In the genomic region with DNA sequence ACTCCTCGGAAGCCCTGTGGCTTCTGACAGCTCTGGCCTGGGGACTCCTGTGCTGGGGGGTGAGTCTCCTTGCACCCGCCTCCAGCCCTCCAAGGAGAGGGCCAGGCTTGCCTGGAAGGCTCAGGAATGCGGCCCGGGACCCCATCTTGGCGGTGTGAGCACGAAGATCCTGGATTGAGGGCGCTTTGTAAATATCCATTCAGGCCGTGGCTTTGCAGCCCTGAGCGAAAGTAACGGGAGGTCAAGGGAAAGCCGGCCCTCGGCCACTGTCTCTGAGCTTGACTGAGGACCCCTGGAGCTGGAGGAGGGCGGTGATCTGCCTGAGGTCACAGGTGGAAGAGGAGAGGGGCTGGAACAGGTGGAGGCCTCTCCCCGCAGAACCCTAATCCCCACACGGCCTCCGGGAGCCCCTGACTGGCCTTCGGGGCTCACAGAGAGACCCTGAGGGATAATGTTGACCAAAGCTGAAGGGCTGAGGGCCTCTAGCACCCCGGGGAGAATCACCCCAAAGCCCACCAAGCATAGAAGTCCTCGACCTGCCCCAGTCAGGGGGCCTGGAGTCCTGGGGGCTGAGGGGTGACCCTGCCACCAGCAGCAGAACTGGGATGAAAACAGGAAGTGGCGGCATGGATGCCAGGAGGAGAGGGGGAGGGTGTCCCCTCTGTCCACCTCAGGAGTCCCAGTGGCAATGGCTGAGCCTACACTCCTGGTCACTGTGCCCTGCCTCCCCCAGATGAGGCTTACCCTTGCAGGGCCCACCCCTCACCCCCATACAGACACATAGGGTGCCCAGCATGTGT, we compare ENCODE assay signal across 18 cellular contexts. TPM values are rescaled to one million over a fixed set of nuclear protein-coding genes. Genes with fewer than 3 reads are reported as not detected.
DNase-seq lines count a peak whose midpoint lies in the region; ATAC-seq, FAIRE-seq and TF ChIP-seq lines count a peak whose summit lies in the region.
"Had no signal": no experiment of that assay in that cellular context is flagged by ENCODE, and none has a peak within 500 bp of the region (broad histone marks: within the 10 kb centered on the region; RNA-seq: fewer than 3 reads in every experiment).

No MANE protein-coding gene starts in this region.

- no peak overlapping the region for H3K4me3 Mint-ChIP-seq in stimulated activated naive CD8-positive, alpha-beta T cell treated with anti-CD3 and anti-CD28 coated beads, Interleukin-15, amount 100 ng/mL, for 72 hours
- H3K4me3 Mint-ChIP-seq in glutamatergic neuron (ENCODE audit: unreplicated experiment): no peak overlapping the region
- H3K4me3 Mint-ChIP-seq: CD14-positive monocyte, HFFc6 had no signal

- H3K27me3 Mint-ChIP-seq in stimulated activated naive CD8-positive, alpha-beta T cell treated with anti-CD3 and anti-CD28 coated beads, Interleukin-15, amount 100 ng/mL, for 72 hours: no peaks in the 10 kb centered on the region
- peaks cover 7% of the 10 kb centered on the region for H3K27me3 Mint-ChIP-seq in glutamatergic neuron (ENCODE audit: unreplicated experiment)

- peaks cover 5 to 11% of the 10 kb centered on the region in 2 donors for H3K4me1 ChIP-seq in neuronal stem cell (ENCODE audit: control insufficient read depth in 2 of 2, insufficient read depth in 1 of 2, low read depth in 1 of 2, low read length in 2 of 2)
- H3K4me1 ChIP-seq: SJSA1 had no signal

- H3K27ac Mint-ChIP-seq in stimulated activated naive CD8-positive, alpha-beta T cell treated with anti-CD3 and anti-CD28 coated beads, Interleukin-15, amount 100 ng/mL, for 72 hours: no peak overlapping the region
- H3K27ac Mint-ChIP-seq in glutamatergic neuron (ENCODE audit: unreplicated experiment): no peak overlapping the region
- H3K27ac Mint-ChIP-seq: CD14-positive monocyte, HFFc6 had no signal

- peak overlapping the region; percentile 15 for H3K9ac ChIP-seq in neuronal stem cell (ENCODE audit: low read depth, low read length, poor library complexity)

- H3K79me1 ChIP-seq in neuronal stem cell (ENCODE audit: low read depth, low read length): peaks cover 4% of the 10 kb centered on the region

- no peaks in the 10 kb centered on the region for H3K36me3 ChIP-seq in neuronal stem cell (replicated peaks in 1 of 2; ENCODE audit: control insufficient read depth in 2 of 2, insufficient read depth in 2 of 2, low read length in 2 of 2)
- H3K36me3 ChIP-seq: SJSA1 had no signal

- H2AK5ac ChIP-seq in neuronal stem cell (ENCODE audit: low read depth, low read length): peak overlapping the region; percentile 79

- no peak overlapping the region for H3K4me2 ChIP-seq in neuronal stem cell (ENCODE audit: insufficient read depth, low read length, poor library complexity, severe bottlenecking)
- H3K4me2 ChIP-seq: PC-9 had no signal

- H3K23ac ChIP-seq in neuronal stem cell (ENCODE audit: low read depth, low read length, poor library complexity): peak overlapping the region; percentile 69

- no peak overlapping the region for H3K4me3 ChIP-seq in neuronal stem cell (ENCODE audit: low read length in 2 of 2)
- H3K4me3 ChIP-seq: PC-9, SJSA1 had no signal

- H3K4ac ChIP-seq in neuronal stem cell (ENCODE audit: low read length): peak overlapping the region; percentile 41

- H2BK15ac ChIP-seq in neuronal stem cell (ENCODE audit: low read length): no peak overlapping the region

- no peaks in the 10 kb centered on the region for H3K4me1 Mint-ChIP-seq in stimulated activated naive CD8-positive, alpha-beta T cell treated with anti-CD3 and anti-CD28 coated beads, Interleukin-15, amount 100 ng/mL, for 72 hours
- peaks cover 6% of the 10 kb centered on the region for H3K4me1 Mint-ChIP-seq in glutamatergic neuron (ENCODE audit: low read depth, unreplicated experiment)
- H3K4me1 Mint-ChIP-seq: CD14-positive monocyte had no signal

- peak overlapping the region; percentile 17 for H3K14ac ChIP-seq in neuronal stem cell (ENCODE audit: low read length)

- WGBS in neuronal stem cell (ENCODE audit: extremely low coverage in 2 of 2, insufficient read length in 2 of 2, insufficient replicate concordance in 1 of 2), 2 donors: no CpG with 5 or more reads among the region's 20 CpGs

- H2BK120ac ChIP-seq in neuronal stem cell (ENCODE audit: low read depth, low read length): no peak overlapping the region

- DNase-seq in stimulated activated naive CD8-positive, alpha-beta T cell treated with anti-CD3 and anti-CD28 coated beads, Interleukin-15, amount 100 ng/mL, for 72 hours: no peak
- no peak for DNase-seq in stimulated activated naive CD8-positive, alpha-beta T cell treated with anti-CD3 and anti-CD28 coated beads, Interleukin-15, Interleukin-2, amounts not matched to agents 100 U/mL and 50 U/mL, for 24 hours
- DNase-seq in glutamatergic neuron (peak; percentile 10), neuronal stem cell (ENCODE audit: low spot score) (no peak), urothelium cell line (ENCODE audit: low spot score) (no peak)
- DNase-seq in activated CD4-positive, CD25-positive, alpha-beta regulatory T cell treated with anti-CD3 and anti-CD28 coated beads, Interleukin-2, amount 50 U/mL, for 72 hours: no peak
- DNase-seq: H7, HFFc6, MM.1S, NCI-H2029 treated with DMSO at 0.1 percent for 48 hours, NCI-H2171, NCI-H526, PC-9 had no signal

- H3K9me3 Mint-ChIP-seq in stimulated activated naive CD8-positive, alpha-beta T cell treated with anti-CD3 and anti-CD28 coated beads, Interleukin-15, amount 100 ng/mL, for 72 hours: no peaks in the 10 kb centered on the region
- H3K9me3 Mint-ChIP-seq in glutamatergic neuron (ENCODE audit: unreplicated experiment): peaks cover 3% of the 10 kb centered on the region
- H3K9me3 Mint-ChIP-seq: CD14-positive monocyte, HFFc6 had no signal

- no peak for FAIRE-seq in urothelium cell line (lab: Jason Lieb, UNC)

- H3K18ac ChIP-seq in neuronal stem cell (ENCODE audit: low read length): peak overlapping the region; percentile 67

- no peaks in the 10 kb centered on the region for H3K9me3 ChIP-seq in neuronal stem cell (replicated peaks in 1 of 2; ENCODE audit: control insufficient read depth in 2 of 2, insufficient read depth in 1 of 2, low read depth in 1 of 2, low read length in 2 of 2)
- H3K9me3 ChIP-seq: SJSA1 had no signal

- H4K8ac ChIP-seq in neuronal stem cell (ENCODE audit: low read depth, low read length): no peak overlapping the region

- H2BK12ac ChIP-seq in neuronal stem cell (ENCODE audit: low read length): no peak overlapping the region

- TF ChIP-seq CTCF in glutamatergic neuron (IDR thresholded peaks at IDR 0.05; ENCODE audit: partially characterized antibody, unreplicated experiment): no peak

- no peak overlapping the region for H2AFZ ChIP-seq in neuronal stem cell (ENCODE audit: low read length)
- H2AFZ ChIP-seq: PC-9 had no signal

- H3K27me3 ChIP-seq in neuronal stem cell (ENCODE audit: control insufficient read depth in 3 of 3, insufficient read depth in 3 of 3, low read depth in 1 of 3, low read length in 3 of 3): no peaks in the 10 kb centered on the region
- H3K27me3 ChIP-seq: SJSA1 had no signal

- ATAC-seq in stimulated activated naive CD8-positive, alpha-beta T cell treated with anti-CD3 and anti-CD28 coated beads, Interleukin-15, amount 100 ng/mL, for 72 hours: peak; percentile 14
- ATAC-seq in stimulated activated naive CD8-positive, alpha-beta T cell treated with anti-CD3 and anti-CD28 coated beads, Interleukin-15, Interleukin-2, amounts not matched to agents 100 U/mL and 50 U/mL, for 24 hours: no peak
- ATAC-seq in HG02885 (IDR thresholded peaks at IDR 0.05; ENCODE audit: poor library complexity, unreplicated experiment): no peak

- no peaks in the 10 kb centered on the region for H3K36me3 Mint-ChIP-seq in glutamatergic neuron (ENCODE audit: unreplicated experiment)

- no peak overlapping the region for H2BK5ac ChIP-seq in neuronal stem cell (ENCODE audit: low read length)

- H3K27ac ChIP-seq in neuronal stem cell (replicated peaks; ENCODE audit: low read length): no peak overlapping the region
- H3K27ac ChIP-seq: PC-9, RWPE1, SJSA1 had no signal

- no peak overlapping the region for H4K91ac ChIP-seq in neuronal stem cell (ENCODE audit: low read depth, low read length, poor library complexity)

RNA-seq across cellular contexts. Expression of a gene that starts 8.3 kb away (rescaled TPM):
- total RNA-seq in glutamatergic neuron (ENCODE audit: unreplicated experiment): 140 TPM
- polyA plus RNA-seq in neuronal stem cell (2013, experiment 1 of 2): 1.2 TPM
- polyA plus RNA-seq in neuronal stem cell (2013, experiment 2 of 2): 0.90 TPM
- total RNA-seq: LHCN-M2 had no signal

RNA-seq across cellular contexts. Expression of a gene that starts 27.7 kb away (rescaled TPM):
- total RNA-seq in glutamatergic neuron (ENCODE audit: unreplicated experiment): 23.2 TPM
- polyA plus RNA-seq in neuronal stem cell (2013, experiment 1 of 2): 17.1 TPM
- 17.1 TPM for polyA plus RNA-seq in neuronal stem cell (2013, experiment 2 of 2)
